ENCODE assay signal across 8 cellular contexts in the genomic region with DNA sequence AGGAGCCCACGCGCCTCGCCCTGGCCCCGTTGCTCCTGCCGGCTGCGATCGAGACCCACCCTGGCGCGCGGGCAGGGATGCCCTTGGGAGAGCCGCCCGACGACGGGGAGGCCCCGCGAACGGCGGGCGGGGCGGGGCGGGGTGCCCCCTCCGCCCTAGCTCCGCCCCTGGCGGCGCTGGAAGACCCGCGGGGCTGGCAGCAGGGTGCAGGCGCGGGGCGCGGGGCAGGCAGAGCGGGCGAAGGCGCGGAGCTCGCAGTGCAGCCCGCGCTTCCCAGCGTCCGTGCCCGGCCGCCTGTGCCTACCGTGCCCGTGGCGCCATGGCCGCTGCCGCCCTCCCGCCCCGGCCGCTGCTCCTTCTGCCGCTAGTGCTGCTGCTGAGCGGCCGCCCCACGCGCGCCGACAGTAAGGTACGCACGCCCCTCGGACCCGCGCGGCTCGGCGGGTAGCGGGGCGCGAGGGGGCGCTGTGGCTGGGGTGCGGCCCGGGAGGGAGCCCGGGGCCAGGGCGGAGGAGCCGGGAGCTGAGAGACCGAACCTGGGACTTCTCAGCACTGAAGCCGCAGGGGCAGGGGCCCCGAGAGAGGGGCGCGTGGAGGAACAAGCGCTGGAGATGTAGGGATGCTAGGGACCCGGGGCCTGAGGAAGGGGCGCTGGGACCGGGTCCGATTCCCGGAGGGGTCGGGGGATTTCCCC. TPM values are rescaled to one million over a fixed set of nuclear protein-coding genes. Genes with fewer than 3 reads are reported as not detected.
DNase-seq lines count a peak whose midpoint lies in the region; ATAC-seq and TF ChIP-seq lines count a peak whose summit lies in the region.

OLFML2A (plus strand) TSS at position 182 of the 694 bp plus-strand sequence; CDS start at position 320, 138 bp downstream.

- H3K9me3 ChIP-seq in heart left ventricle: no peaks in the 10 kb centered on the region

- H3K27me3 Mint-ChIP-seq in activated T-helper 1 cell treated with anti-CD3 and anti-CD28 coated beads, Interleukin-12 subunit alpha, Interleukin-12 subunit beta, Interleukin-2, Interleukin-4 antibody, amounts not matched to agents 30 ng/mL and 10 ng/mL and 1 ng/mL, durations not matched to agents 14 hours and 24 hours and 36 hours (ENCODE audit: insufficient read depth): peaks cover 41% of the 10 kb centered on the region
- H3K27me3 Mint-ChIP-seq in progenitor cell of endocrine pancreas: peaks cover 19% of the 10 kb centered on the region

- H3K4me3 Mint-ChIP-seq in activated T-helper 1 cell treated with anti-CD3 and anti-CD28 coated beads, Interleukin-12 subunit alpha, Interleukin-12 subunit beta, Interleukin-2, Interleukin-4 antibody, amounts not matched to agents 30 ng/mL and 10 ng/mL and 1 ng/mL, durations not matched to agents 14 hours and 24 hours and 36 hours: peak within 1 kb of the TSS; percentile 71
- H3K4me3 Mint-ChIP-seq in progenitor cell of endocrine pancreas (ENCODE audit: low read depth): peak within 1 kb of the TSS; percentile 68

- H3K4me3 ChIP-seq in heart left ventricle: peak within 1 kb of the TSS; percentile 48 to 90 (median 66)

- no peak within 1 kb of the TSS for H3K27ac Mint-ChIP-seq in activated T-helper 1 cell treated with anti-CD3 and anti-CD28 coated beads, Interleukin-12 subunit alpha, Interleukin-12 subunit beta, Interleukin-2, Interleukin-4 antibody, amounts not matched to agents 30 ng/mL and 10 ng/mL and 1 ng/mL, durations not matched to agents 14 hours and 24 hours and 36 hours
- H3K27ac Mint-ChIP-seq in progenitor cell of endocrine pancreas: peak within 1 kb of the TSS; percentile 59

- peaks cover 30% of the 10 kb centered on the region for H3K4me1 Mint-ChIP-seq in activated T-helper 1 cell treated with anti-CD3 and anti-CD28 coated beads, Interleukin-12 subunit alpha, Interleukin-12 subunit beta, Interleukin-2, Interleukin-4 antibody, amounts not matched to agents 30 ng/mL and 10 ng/mL and 1 ng/mL, durations not matched to agents 14 hours and 24 hours and 36 hours (ENCODE audit: low read depth)
- peaks cover 12% of the 10 kb centered on the region for H3K4me1 Mint-ChIP-seq in progenitor cell of endocrine pancreas (ENCODE audit: low read depth)

- no peak for TF ChIP-seq EP300 in Ishikawa (IDR thresholded peaks at IDR 0.05; ENCODE audit: borderline replicate concordance)

- TF ChIP-seq CTCF in heart left ventricle (IDR thresholded peaks at IDR 0.05): peak; percentile 25 to 66 (median 50)
- peak; percentile 67 for TF ChIP-seq CTCF in progenitor cell of endocrine pancreas (IDR thresholded peaks at IDR 0.05; ENCODE audit: unreplicated experiment)

- no peaks in the 10 kb centered on the region for H3K36me3 Mint-ChIP-seq in activated T-helper 1 cell treated with anti-CD3 and anti-CD28 coated beads, Interleukin-12 subunit alpha, Interleukin-12 subunit beta, Interleukin-2, Interleukin-4 antibody, amounts not matched to agents 30 ng/mL and 10 ng/mL and 1 ng/mL, durations not matched to agents 14 hours and 24 hours and 36 hours (ENCODE audit: low read depth)
- no peaks in the 10 kb centered on the region for H3K36me3 Mint-ChIP-seq in progenitor cell of endocrine pancreas (ENCODE audit: insufficient read depth)

- no peaks in the 10 kb centered on the region for H3K9me3 Mint-ChIP-seq in activated T-helper 1 cell treated with anti-CD3 and anti-CD28 coated beads, Interleukin-12 subunit alpha, Interleukin-12 subunit beta, Interleukin-2, Interleukin-4 antibody, amounts not matched to agents 30 ng/mL and 10 ng/mL and 1 ng/mL, durations not matched to agents 14 hours and 24 hours and 36 hours
- H3K9me3 Mint-ChIP-seq in progenitor cell of endocrine pancreas (ENCODE audit: low read depth): no peaks in the 10 kb centered on the region

- H3K27me3 ChIP-seq in heart left ventricle: peaks cover 0 to 4% (median 0%) of the 10 kb centered on the region in 9 donors

- peaks cover 0 to 62% (median 32%) of the 10 kb centered on the region in 12 donors for H3K4me1 ChIP-seq in heart left ventricle

- intact Hi-C loops in activated T-helper 1 cell treated with anti-CD3 and anti-CD28 coated beads, Interleukin-12 subunit alpha, Interleukin-12 subunit beta, Interleukin-2, Interleukin-4 antibody, amounts not matched to agents 30 ng/mL and 10 ng/mL and 1 ng/mL, durations not matched to agents 14 hours and 24 hours and 36 hours (cut with micrococcal nuclease): no loop called here
- intact Hi-C loops in heart left ventricle (cut with DNase I): loop anchor here in 7 of 10 donors (2.0 to 10.0 kb wide), 4 partner anchors 20 to 598 kb away; partner anchors contain the start of gene SCAI (in 1 of the 7)

- TF ChIP-seq POLR2A in heart left ventricle (IDR thresholded peaks at IDR 0.05): peak in 1 of 2 donors; percentile 61

- TF ChIP-seq RAD21 in Ishikawa (IDR thresholded peaks at IDR 0.05; ENCODE audit: low read depth): no peak; the same call in 1 of the 2 replicates

- ATAC-seq in heart left ventricle (peak in 3 of 4 donors; percentile 22 to 57 (median 53)), HG03565 (IDR thresholded peaks at IDR 0.05; ENCODE audit: unreplicated experiment) (no peak), GM19395 (IDR thresholded peaks at IDR 0.05; ENCODE audit: unreplicated experiment) (no peak), GM19328 (IDR thresholded peaks at IDR 0.05; ENCODE audit: unreplicated experiment) (no peak)

- 1% methylated on average over 24 to 86 of the region's 86 CpGs for WGBS in heart left ventricle, 4 donors

- DNase-seq in Daoy (ENCODE audit: low read depth) (peak; percentile 73), heart left ventricle (peak in 2 of 5 donors; percentile 49 to 58), progenitor cell of endocrine pancreas (ENCODE audit: low spot score, unreplicated experiment) (no peak)
- DNase-seq in activated T-helper 1 cell treated with anti-CD3 and anti-CD28 coated beads, Interleukin-12 subunit alpha, Interleukin-12 subunit beta, Interleukin-2, Interleukin-4 antibody, amounts not matched to agents 30 ng/mL and 10 ng/mL and 1 ng/mL, durations not matched to agents 14 hours and 24 hours and 36 hours (ENCODE audit: low spot score): no peak

- H3K27ac ChIP-seq in heart left ventricle: peak within 1 kb of the TSS in 11 of 12 donors; percentile 6 to 88 (median 74)

- H3K36me3 ChIP-seq in heart left ventricle: no peaks in the 10 kb centered on the region

TF ChIP-seq in Ishikawa, 13 proteins besides CTCF, POLR2A, EP300 and RAD21:
- TF ChIP-seq, protein P1, sequence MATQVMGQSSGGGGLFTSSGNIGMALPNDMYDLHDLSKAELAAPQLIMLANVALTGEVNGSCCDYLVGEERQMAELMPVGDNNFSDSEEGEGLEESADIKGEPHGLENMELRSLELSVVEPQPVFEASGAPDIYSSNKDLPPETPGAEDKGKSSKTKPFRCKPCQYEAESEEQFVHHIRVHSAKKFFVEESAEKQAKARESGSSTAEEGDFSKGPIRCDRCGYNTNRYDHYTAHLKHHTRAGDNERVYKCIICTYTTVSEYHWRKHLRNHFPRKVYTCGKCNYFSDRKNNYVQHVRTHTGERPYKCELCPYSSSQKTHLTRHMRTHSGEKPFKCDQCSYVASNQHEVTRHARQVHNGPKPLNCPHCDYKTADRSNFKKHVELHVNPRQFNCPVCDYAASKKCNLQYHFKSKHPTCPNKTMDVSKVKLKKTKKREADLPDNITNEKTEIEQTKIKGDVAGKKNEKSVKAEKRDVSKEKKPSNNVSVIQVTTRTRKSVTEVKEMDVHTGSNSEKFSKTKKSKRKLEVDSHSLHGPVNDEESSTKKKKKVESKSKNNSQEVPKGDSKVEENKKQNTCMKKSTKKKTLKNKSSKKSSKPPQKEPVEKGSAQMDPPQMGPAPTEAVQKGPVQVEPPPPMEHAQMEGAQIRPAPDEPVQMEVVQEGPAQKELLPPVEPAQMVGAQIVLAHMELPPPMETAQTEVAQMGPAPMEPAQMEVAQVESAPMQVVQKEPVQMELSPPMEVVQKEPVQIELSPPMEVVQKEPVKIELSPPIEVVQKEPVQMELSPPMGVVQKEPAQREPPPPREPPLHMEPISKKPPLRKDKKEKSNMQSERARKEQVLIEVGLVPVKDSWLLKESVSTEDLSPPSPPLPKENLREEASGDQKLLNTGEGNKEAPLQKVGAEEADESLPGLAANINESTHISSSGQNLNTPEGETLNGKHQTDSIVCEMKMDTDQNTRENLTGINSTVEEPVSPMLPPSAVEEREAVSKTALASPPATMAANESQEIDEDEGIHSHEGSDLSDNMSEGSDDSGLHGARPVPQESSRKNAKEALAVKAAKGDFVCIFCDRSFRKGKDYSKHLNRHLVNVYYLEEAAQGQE (IDR thresholded peaks at IDR 0.05; ENCODE audit: low read depth): no peak
- TF ChIP-seq ZBTB7A (IDR thresholded peaks at IDR 0.05; ENCODE audit: low read depth) (0 out of 2 replicates have a peak, but pooled peaks have one; percentile 74), TEAD4 (IDR thresholded peaks at IDR 0.05) (no peak), NFIC (IDR thresholded peaks at IDR 0.05) (no peak), YY1 (IDR thresholded peaks at IDR 0.05; ENCODE audit: low read depth) (0 out of 2 replicates have a peak, but pooled peaks have one; percentile 42), EGR1 (IDR thresholded peaks at IDR 0.05) (no peak), FOXM1 (IDR thresholded peaks at IDR 0.05; ENCODE audit: borderline replicate concordance, low read depth) (no peak), CREB1 (IDR thresholded peaks at IDR 0.05; ENCODE audit: low read depth) (no peak), TAF1 (IDR thresholded peaks at IDR 0.05; ENCODE audit: low read depth) (no peak), TCF12 (IDR thresholded peaks at IDR 0.05; ENCODE audit: low read depth) (no peak), CEBPB (IDR thresholded peaks at IDR 0.05) (no peak), USF1 (IDR thresholded peaks at IDR 0.05) (no peak)
- TF ChIP-seq, protein P2, sequence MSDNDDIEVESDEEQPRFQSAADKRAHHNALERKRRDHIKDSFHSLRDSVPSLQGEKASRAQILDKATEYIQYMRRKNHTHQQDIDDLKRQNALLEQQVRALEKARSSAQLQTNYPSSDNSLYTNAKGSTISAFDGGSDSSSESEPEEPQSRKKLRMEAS (IDR thresholded peaks at IDR 0.05): peak; percentile 31; the same call in 1 of the 2 replicates

RNA-seq across cellular contexts. Expression of gene OLFML2A, which starts in this region (rescaled TPM):
- total RNA-seq in Daoy (2014; rRNA removed; shearing (Covaris generic)): 3.9 and 5.7 TPM in 2 replicates
- not detected in 2 replicates for total RNA-seq in activated T-helper 1 cell treated with anti-CD3 and anti-CD28 coated beads, Interleukin-12 subunit alpha, Interleukin-12 subunit beta, Interleukin-2, Interleukin-4 antibody, amounts not matched to agents 30 ng/mL and 10 ng/mL and 1 ng/mL, durations not matched to agents 14 hours and 24 hours and 36 hours
- 10 to 100 TPM; 15.5 to 71.1 (median 37.3) TPM for total RNA-seq in heart left ventricle
- polyA plus RNA-seq in heart left ventricle: 1 to 10 TPM; 8.5 to 9.9 TPM
- total RNA-seq in progenitor cell of endocrine pancreas: 2.2 and 2.5 TPM in 2 replicates

Comparison
In these comparisons a context has a peak if more than half of its experiments do, and no peak if none do; other contexts are left out.
1. ATAC-seq: peak in heart left ventricle (3 of 4); none in HG03565 (single experiment), GM19395 (single experiment) and GM19328 (single experiment).